ENCODE assay signal across 1 cellular context in genomic region chr19:58380736-58381459, GRCh38.
TF ChIP-seq lines count a peak whose summit lies in the region.

ZNF837 (minus strand) TSS chr19:58381030; CDS start chr19:58369332, 11,698 bp downstream.

TF ChIP-seq in HCT116, 20 proteins besides CTCF, POLR2A, EP300 and RAD21 (continued from another document):
- TF ChIP-seq ZBTB33 (IDR thresholded peaks at IDR 0.05; ENCODE audit: extremely low read depth, insufficient replicate concordance, low read length), result peak; percentile 30
TF ChIP-seq in HCT116: peak in this region for 11.
